ENCODE assay signal across 8 cellular contexts in the genomic region with DNA sequence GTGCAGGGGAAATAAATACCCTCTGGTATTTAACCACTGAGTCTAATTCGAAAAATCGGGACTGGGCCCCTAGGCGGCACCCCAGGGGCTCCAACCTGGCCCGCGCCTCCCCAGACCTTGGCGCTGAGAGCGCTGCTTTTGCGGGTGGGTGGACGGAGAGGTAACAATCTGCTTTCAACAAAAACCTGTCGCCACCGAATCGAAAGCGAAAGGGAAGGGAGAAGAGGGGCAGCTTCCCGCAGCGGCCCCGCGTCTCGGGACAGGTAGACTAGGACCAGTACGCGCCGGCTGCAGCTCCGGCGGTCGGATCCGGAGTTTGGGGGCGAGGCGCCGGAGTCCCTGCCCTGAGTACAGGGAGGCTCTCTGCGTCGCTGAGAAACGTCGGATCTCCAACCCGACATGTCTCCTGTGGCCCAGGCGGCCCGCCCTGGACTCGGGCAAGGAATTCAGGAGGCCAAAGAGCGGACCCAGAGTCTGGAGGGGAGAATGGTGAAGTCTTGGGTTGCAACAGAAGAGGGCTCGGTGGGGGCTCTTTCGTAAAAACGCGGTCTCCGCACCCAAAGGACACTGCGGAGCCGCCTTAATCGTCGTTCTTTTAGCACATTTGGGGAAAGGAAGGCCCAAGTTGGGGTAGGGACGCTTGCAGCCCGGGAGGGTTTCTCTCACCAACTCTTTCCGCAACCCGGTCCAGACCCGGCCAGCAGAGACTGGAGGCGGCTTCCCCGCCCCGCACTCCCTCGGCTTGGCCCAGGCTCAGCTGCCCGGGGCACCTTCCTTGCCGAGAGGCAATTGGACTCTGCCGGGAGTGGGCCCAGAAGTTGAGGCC. TPM values are rescaled to one million over a fixed set of nuclear protein-coding genes. Genes with fewer than 3 reads are reported as not detected.
DNase-seq lines count a peak whose midpoint lies in the region; ATAC-seq and TF ChIP-seq lines count a peak whose summit lies in the region.

No MANE protein-coding gene starts in this region.

- BruUV-seq in A673 (replicated peaks; lab: Mats Ljungman, UMichigan), result no TSS peak

- TF ChIP-seq CTCF in A673 (conservative IDR thresholded peaks at IDR 0.05; ENCODE audit: low read depth, low read length), result 0 out of 2 replicates have a peak, but pooled peaks have one; percentile 31
- TF ChIP-seq CTCF in coronary artery (IDR thresholded peaks at IDR 0.05), result no peak
- TF ChIP-seq CTCF in natural killer cell (IDR thresholded peaks at IDR 0.05), result no peak
- TF ChIP-seq CTCF in BE2C (IDR thresholded peaks at IDR 0.05; ENCODE audit: low read depth, low read length), result no peak

- POLR2A ChIA-PET in A673 (lab: Charles Lee; ENCODE audit: low non-redundant PET), result interaction anchor here (0.5 kb wide), 1 partner anchor 48 kb away, joined by 3 read pairs; no protein-coding TSS in a partner anchor

- no peaks in the 10 kb centered on the region for H3K9me3 ChIP-seq in A673 (ENCODE audit: low read depth, low read length, poor library complexity, severe bottlenecking)
- no peaks in the 10 kb centered on the region for H3K9me3 ChIP-seq in BE2C

- ATAC-seq in natural killer cell, result peak in 2 of 3 donors; percentile 10 to 57
- no peak for ATAC-seq in HG03039 (IDR thresholded peaks at IDR 0.05; ENCODE audit: unreplicated experiment)
- ATAC-seq in HG03025 (IDR thresholded peaks at IDR 0.05; ENCODE audit: low FRiP score, unreplicated experiment), result no peak
- no peak for ATAC-seq in HG03521 (IDR thresholded peaks at IDR 0.05; ENCODE audit: unreplicated experiment)

- peak overlapping the region; percentile 78 for H3K4me3 ChIP-seq in A673 (ENCODE audit: low read depth, low read length, poor library complexity, severe bottlenecking)
- H3K4me3 ChIP-seq in coronary artery, result peak overlapping the region; percentile 70
- no peak overlapping the region for H3K4me3 ChIP-seq in BE2C (ENCODE audit: low read depth, low read length)

- in situ Hi-C loops in KBM-7 (cut with MboI; ENCODE audit: low pct_unique_long_range_greater_than_20kb, low sequenced_read_pairs), result no loop called here

- peaks cover 22 to 31% of the 10 kb centered on the region in 2 donors for H3K4me1 Mint-ChIP-seq in natural killer cell

- H3K27me3 ChIP-seq in A673 (replicated peaks; ENCODE audit: insufficient read depth, low read depth, low read length, poor library complexity) (no peaks in the 10 kb centered on the region), BE2C (peaks cover 88% of the 10 kb centered on the region)

- intact Hi-C loops in A673 (cut with micrococcal nuclease; ENCODE audit: unreplicated experiment), result loop anchor here (5.0 kb wide), 1 partner anchor 114 kb away; no protein-coding TSS in a partner anchor
- intact Hi-C loops in natural killer cell (cut with micrococcal nuclease), result no loop called here

- H3K27ac ChIP-seq in A673 (ENCODE audit: low read depth, low read length, poor library complexity, severe bottlenecking) (peak overlapping the region; percentile 92), coronary artery (no peak overlapping the region)

- no peaks in the 10 kb centered on the region for H3K9me3 Mint-ChIP-seq in natural killer cell

- H3K27ac Mint-ChIP-seq in natural killer cell, result peak overlapping the region in 1 of 2 donors; percentile 67

- no peaks in the 10 kb centered on the region for H3K36me3 Mint-ChIP-seq in natural killer cell

- H3K4me3 Mint-ChIP-seq in natural killer cell, result peak overlapping the region; percentile 93

- DNase-seq in A673 (ENCODE audit: low spot score), result peak; percentile 71
- peak; percentile 26 for DNase-seq in KBM-7
- DNase-seq in coronary artery (ENCODE audit: low spot score), result no peak
- DNase-seq in natural killer cell, result no peak
- no peak for DNase-seq in BE2C

- H3K36me3 ChIP-seq in A673 (ENCODE audit: insufficient read depth, low read length, poor library complexity, severe bottlenecking) (peaks cover 57% of the 10 kb centered on the region), BE2C (no peaks in the 10 kb centered on the region)

- CTCF ChIA-PET in A673 (lab: Charles Lee), result interaction anchor here (0.6 to 1.6 kb wide), 2 partner anchors 211 kb away, joined by 3 to 4 read pairs; no protein-coding TSS in a partner anchor

- peaks cover 57 to 68% of the 10 kb centered on the region in 2 donors for H3K27me3 Mint-ChIP-seq in natural killer cell (ENCODE audit: low read depth in 2 of 2)

- H3K4me1 ChIP-seq in A673 (ENCODE audit: insufficient read depth, low read length, poor library complexity, severe bottlenecking) (peaks cover 51% of the 10 kb centered on the region), BE2C (no peaks in the 10 kb centered on the region)

RNA-seq across cellular contexts. Expression of gene ALX4, which starts 4.1 kb away (rescaled TPM):
- total RNA-seq in A673 (2021), result 135 TPM in 2 replicates
- total RNA-seq in natural killer cell, result not detected
- polyA plus RNA-seq in BE2C (2012; ENCODE audit: insufficient read depth, insufficient read length, low read depth), result 0.08 TPM

Comparison
In these comparisons a context has a peak if more than half of its experiments do, and no peak if none do; other contexts are left out.
1. DNase-seq: peak in A673 (single experiment) and KBM-7 (single experiment); none in coronary artery (single experiment), natural killer cell (single experiment) and BE2C (single experiment).
2. ATAC-seq: peak in natural killer cell (2 of 3); none in HG03039 (single experiment), HG03025 (single experiment) and HG03521 (single experiment).
3. RNA of gene ALX4, which starts 4.1 kb away (total RNA-seq): 135 TPM in A673; not detected in natural killer cell; every median in the first group is over 100 times any median in the second.